ENCODE assay signal across 14 cellular contexts in genomic region chr21:38349111-38349746, GRCh38.
DNase-seq lines count a peak whose midpoint lies in the region; ATAC-seq and TF ChIP-seq lines count a peak whose summit lies in the region.
"Had no signal": no experiment of that assay in that cellular context is flagged by ENCODE, and none has a peak within 500 bp of the region (broad histone marks: within the 10 kb centered on the region; RNA-seq: fewer than 3 reads in every experiment).

No MANE protein-coding gene starts in this region.

- 67 to 73% methylated on average over 10 of the region's 10 CpGs for WGBS in lower leg skin, 2 donors

- peak overlapping the region; percentile 44 for H3K4me3 Mint-ChIP-seq in chondrocyte (ENCODE audit: unreplicated experiment)

- TF ChIP-seq CTCF in chondrocyte (IDR thresholded peaks at IDR 0.05) (no peak), lower leg skin (IDR thresholded peaks at IDR 0.05) (no peak)

- DNase-seq in NCI-H1436 (lab: John Stamatoyannopoulos, UW) (peak; percentile 56), NCI-H1436 treated with DMSO at 0.1 percent for 48 hours (lab: John Stamatoyannopoulos, UW) (no peak), NCI-H510A treated with DMSO at 0.1 percent for 48 hours (lab: John Stamatoyannopoulos, UW) (peak; percentile 40), chondrocyte (ENCODE audit: low spot score) (no peak), sciatic nerve (ENCODE audit: low spot score) (no peak), lower leg skin (ENCODE audit: low spot score in 2 of 2) (no peak)
- DNase-seq: esophagus squamous epithelium, GDM1, GOT3, PC-3, right cardiac atrium had no signal

- H3K4me3 ChIP-seq in lower leg skin (ENCODE audit: low read depth, poor library complexity, severe bottlenecking): no peak overlapping the region
- H3K4me3 ChIP-seq: esophagus squamous epithelium, lung had no signal

- peak overlapping the region; percentile 94 for H3K27ac Mint-ChIP-seq in chondrocyte (ENCODE audit: unreplicated experiment)

- intact Hi-C loops in sciatic nerve (cut with DNase I): no loop called here
- intact Hi-C loops in lower leg skin (cut with DNase I; ENCODE audit: low total_unique reads): no loop called here

- no peak for TF ChIP-seq POLR2A in lower leg skin (IDR thresholded peaks at IDR 0.05)

- peaks cover 4% of the 10 kb centered on the region for H3K36me3 Mint-ChIP-seq in chondrocyte (ENCODE audit: low read depth)

- peaks cover 68% of the 10 kb centered on the region for H3K4me1 Mint-ChIP-seq in chondrocyte (ENCODE audit: low read depth)

- H3K9me3 Mint-ChIP-seq in chondrocyte (ENCODE audit: low read depth): no peaks in the 10 kb centered on the region

- peak; percentile 56 for ATAC-seq in sciatic nerve
- no peak for ATAC-seq in GM21447 (IDR thresholded peaks at IDR 0.05; ENCODE audit: unreplicated experiment)
- no peak for ATAC-seq in GM21360 (IDR thresholded peaks at IDR 0.05; ENCODE audit: unreplicated experiment)
- ATAC-seq: PC-3 had no signal

- no peaks in the 10 kb centered on the region for H3K27me3 Mint-ChIP-seq in chondrocyte (ENCODE audit: low read depth)

Comparison
In these comparisons a context has a peak if more than half of its experiments do, and no peak if none do; other contexts are left out.
1. DNase-seq: peak in NCI-H1436 (single experiment) and NCI-H510A treated with DMSO at 0.1 percent for 48 hours (single experiment); none in NCI-H1436 treated with DMSO at 0.1 percent for 48 hours (single experiment), chondrocyte (single experiment), sciatic nerve (single experiment) and lower leg skin (0 of 2).